In the genomic region with DNA sequence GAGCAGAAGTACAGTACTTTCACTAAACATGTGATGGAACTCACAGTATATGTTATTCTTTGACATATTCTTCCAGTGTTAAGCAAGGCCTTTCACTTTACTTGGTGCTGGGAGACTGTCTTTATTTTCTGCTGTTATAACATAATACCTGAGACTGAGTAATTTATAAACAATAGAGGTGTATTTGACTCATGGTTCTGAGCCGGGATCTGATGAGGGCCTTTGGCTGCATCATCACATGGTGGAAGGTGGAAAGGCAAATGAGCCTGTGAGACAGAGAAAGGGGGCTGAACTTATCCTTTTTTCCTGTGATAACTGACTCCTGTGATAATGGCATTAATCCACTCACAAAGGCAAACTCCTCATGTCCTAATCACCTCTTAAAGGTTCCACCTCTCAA, we compare ENCODE assay signal across 9 cellular contexts. TPM values are rescaled to one million over a fixed set of nuclear protein-coding genes. Genes with fewer than 3 reads are reported as not detected.
A peak's percentile ranks its signal among the peaks of the same experiment; 100 is the strongest.
DNase-seq lines count a peak whose midpoint lies in the region; ATAC-seq and TF ChIP-seq lines count a peak whose summit lies in the region.
"Had no signal": no experiment of that assay in that cellular context is flagged by ENCODE, and none has a peak within 500 bp of the region (broad histone marks: within the 10 kb centered on the region; RNA-seq: fewer than 3 reads in every experiment).

No MANE protein-coding gene starts in this region.

- in situ Hi-C loops in astrocyte of the spinal cord (cut with HindIII; ENCODE audit: low sequenced_read_pairs) = no loop called here

- no peaks in the 10 kb centered on the region for H3K9me3 ChIP-seq in left ventricle myocardium inferior (replicated peaks)
- H3K9me3 ChIP-seq in lung (ENCODE audit: control insufficient read depth in 2 of 2, insufficient read depth in 1 of 2, low read length in 1 of 2) = no peaks in the 10 kb centered on the region
- H3K9me3 ChIP-seq in upper lobe of right lung = no peaks in the 10 kb centered on the region

- H3K27me3 ChIP-seq in left ventricle myocardium inferior (ENCODE audit: low read depth) (no peaks in the 10 kb centered on the region), lung (ENCODE audit: control insufficient read depth, insufficient read depth) (no peaks in the 10 kb centered on the region), upper lobe of right lung (no peaks in the 10 kb centered on the region)

- no peak for ATAC-seq in left cardiac atrium
- no peak for ATAC-seq in lung (ENCODE audit: insufficient read depth, low FRiP score)
- ATAC-seq in upper lobe of right lung = no peak
- no peak for ATAC-seq in GM19467 (IDR thresholded peaks at IDR 0.05; ENCODE audit: unreplicated experiment)
- ATAC-seq in HG03045 (IDR thresholded peaks at IDR 0.05; ENCODE audit: unreplicated experiment) = no peak

- intact Hi-C loops in left ventricle myocardium inferior (cut with micrococcal nuclease) = no loop called here
- intact Hi-C loops in left cardiac atrium (cut with DNase I) = no loop called here
- intact Hi-C loops in upper lobe of right lung (cut with DNase I) = no loop called here

- TF ChIP-seq CTCF in left ventricle myocardium inferior (IDR thresholded peaks at IDR 0.05; ENCODE audit: borderline replicate concordance) (no peak), astrocyte of the spinal cord (IDR thresholded peaks at IDR 0.05; ENCODE audit: low read depth, low read length) (no peak), lung (IDR thresholded peaks at IDR 0.05; ENCODE audit: control extremely low read depth, extremely low read depth) (no peak), upper lobe of right lung (IDR thresholded peaks at IDR 0.05) (no peak)

- DNase-seq in left ventricle myocardium inferior = no peak
- no peak for DNase-seq in left cardiac atrium
- no peak for DNase-seq in astrocyte of the spinal cord (ENCODE audit: low read depth, low spot score)
- DNase-seq in lung (ENCODE audit: low spot score) = no peak
- no peak for DNase-seq in upper lobe of right lung
- DNase-seq in pons (ENCODE audit: low spot score) = no peak
- DNase-seq: NCI-H526 had no signal

- H3K4me1 ChIP-seq in left ventricle myocardium inferior (peaks cover 45% of the 10 kb centered on the region), lung (ENCODE audit: control insufficient read depth in 2 of 2, insufficient read depth in 2 of 2, low read length in 2 of 2) (peaks cover 6 to 7% of the 10 kb centered on the region in 2 donors), upper lobe of right lung (peaks cover 21% of the 10 kb centered on the region)

- WGBS in lung, 2 donors = 72 to 90% methylated on average over 1 of the region's 1 CpG

- H3K36me3 ChIP-seq in left ventricle myocardium inferior = peaks cover 16% of the 10 kb centered on the region
- H3K36me3 ChIP-seq in lung (ENCODE audit: control insufficient read depth in 2 of 2, insufficient read depth in 2 of 2, low read length in 2 of 2) = peaks cover under 1 to 2% of the 10 kb centered on the region in 2 donors
- peaks cover 15% of the 10 kb centered on the region for H3K36me3 ChIP-seq in upper lobe of right lung

- H3K27ac ChIP-seq in left ventricle myocardium inferior (replicated peaks) (no peak overlapping the region), lung (ENCODE audit: low read depth in 1 of 2, low read length in 1 of 2) (no peak overlapping the region), upper lobe of right lung (no peak overlapping the region)

- peak overlapping the region; percentile 85 for H3K4me3 ChIP-seq in left ventricle myocardium inferior
- peak overlapping the region; percentile 94 for H3K4me3 ChIP-seq in astrocyte of the spinal cord (ENCODE audit: low read depth, low read length)
- peak overlapping the region; percentile 30 for H3K4me3 ChIP-seq in lung
- H3K4me3 ChIP-seq in upper lobe of right lung = peak overlapping the region; percentile 99

RNA-seq across cellular contexts. Expression of a gene that starts 1.4 kb away (rescaled TPM):
- total RNA-seq in left ventricle myocardium inferior (36.8 TPM), left cardiac atrium (10 to 100 TPM; 29.1 to 32.4 TPM), lung (10 to 100 TPM; 21.8 to 24.6 TPM), upper lobe of right lung (21.0 TPM)
- polyA plus RNA-seq in lung = 10 to 100 TPM; 17.0 to 52.7 TPM

RNA-seq across cellular contexts. Expression of a gene that starts 38.7 kb away (rescaled TPM):
- total RNA-seq in left ventricle myocardium inferior (not detected), left cardiac atrium (under 1 TPM in 1 of 2 donors, not detected in 1; 0.35 TPM), lung (10 to 100 TPM in 1 of 2 donors, 1 to 10 TPM in 1; 1.5 to 11.1 TPM), upper lobe of right lung (9.6 TPM)
- 1 to 10 TPM; 4.6 TPM for polyA plus RNA-seq in lung

RNA-seq across cellular contexts. Expression of a gene that starts 57.5 kb away (rescaled TPM):
- total RNA-seq in left ventricle myocardium inferior = 33.1 TPM
- total RNA-seq in left cardiac atrium = 10 to 100 TPM; 33.2 to 35.7 TPM
- 10 to 100 TPM; 43.7 to 62.5 TPM for total RNA-seq in lung
- 10 to 100 TPM; 24.9 to 31.4 TPM for polyA plus RNA-seq in lung
- total RNA-seq in upper lobe of right lung = 51.5 TPM

Comparison
In these comparisons a context has a peak if more than half of its experiments do, and no peak if none do; other contexts are left out.
1. H3K4me3 ChIP-seq: peak in every context shown above with its lines; median percentile 99 in upper lobe of right lung; 94 in astrocyte of the spinal cord; 85 in left ventricle myocardium inferior; 30 in lung.